17 cellular contexts compared by ENCODE assay signal in genomic region chr4:53928825-53929224, GRCh38.
DNase-seq lines count a peak whose midpoint lies in the region; ATAC-seq and TF ChIP-seq lines count a peak whose summit lies in the region.
"Had no signal": no experiment of that assay in that cellular context is flagged by ENCODE, and none has a peak within 500 bp of the region (broad histone marks: within the 10 kb centered on the region; RNA-seq: fewer than 3 reads in every experiment).

No MANE protein-coding gene starts in this region.

- H3K9ac ChIP-seq in adipocyte (ENCODE audit: low read length): no peak overlapping the region

- no peak for TF ChIP-seq POLR2A in Peyer's patch (IDR thresholded peaks at IDR 0.05)

- DNase-seq in Right ventricle myocardium superior (no peak), Right ventricle myocardium inferior (ENCODE audit: missing footprints) (no peak), adipocyte (ENCODE audit: low read depth) (peak; percentile 75), fibroblast of the aortic adventitia (ENCODE audit: low read depth) (peak; percentile 79), GM13976 (ENCODE audit: low spot score) (no peak), NCI-H510A treated with DMSO at 0.1 percent for 48 hours (lab: John Stamatoyannopoulos, UW) (no peak), Ammon's horn (ENCODE audit: low spot score) (no peak), Peyer's patch (no peak)
- DNase-seq: ACHN; activated naive CD8-positive, alpha-beta T cell treated with anti-CD3 and anti-CD28 coated beads, Interleukin-2, amount 10 ng/mL, durations not matched to agents 7 days and 5 days; activated T-cell treated with anti-CD3 and anti-CD28 coated beads, Interleukin-2, amount 50 U/mL, for 24 hours; COR-L47; GDM1; heart right ventricle; mucosa of descending colon; thyroid gland had no signal

- H3K4me1 ChIP-seq in adipocyte (ENCODE audit: control insufficient read depth, insufficient read depth, low read length) (peaks cover 16% of the 10 kb centered on the region), Peyer's patch (no peaks in the 10 kb centered on the region)

- in situ Hi-C loops in GM13976 (cut with MboI; ENCODE audit: low sequenced_read_pairs, unreplicated experiment): loop anchor here (10.0 kb wide), 1 partner anchor 296 kb away; the partner anchor contains the start of gene PDGFRA

- H3K27me3 ChIP-seq in adipocyte (replicated peaks; ENCODE audit: control insufficient read depth, insufficient read depth, low read length) (no peaks in the 10 kb centered on the region), Peyer's patch (no peaks in the 10 kb centered on the region)
- H3K27me3 ChIP-seq: thyroid gland had no signal

- ATAC-seq in Right ventricle myocardium superior (ENCODE audit: poor library complexity) (peak; percentile 25), Right ventricle myocardium inferior (no peak)
- ATAC-seq: mucosa of descending colon, SK-N-SH treated with all-trans-retinoic acid at 6 μM for 48 hours had no signal

- no peak overlapping the region for H3K4me3 ChIP-seq in adipocyte (ENCODE audit: low read length)
- no peak overlapping the region for H3K4me3 ChIP-seq in fibroblast of the aortic adventitia (ENCODE audit: low read depth, low read length)
- no peak overlapping the region for H3K4me3 ChIP-seq in Peyer's patch
- H3K4me3 ChIP-seq: heart right ventricle, mucosa of descending colon, thyroid gland had no signal

- TF ChIP-seq CTCF in fibroblast of the aortic adventitia (IDR thresholded peaks at IDR 0.05; ENCODE audit: insufficient read depth, low read length) (no peak), GM13976 (IDR thresholded peaks at IDR 0.05; ENCODE audit: borderline replicate concordance, control extremely low read depth, extremely low read depth, insufficient read depth, missing control alignments) (no peak), Peyer's patch (IDR thresholded peaks at IDR 0.05) (no peak)

- H3K36me3 ChIP-seq in adipocyte (ENCODE audit: control insufficient read depth, insufficient read depth, low read length, severe bottlenecking) (no peaks in the 10 kb centered on the region), Peyer's patch (no peaks in the 10 kb centered on the region)
- H3K36me3 ChIP-seq: heart right ventricle, thyroid gland had no signal

- intact Hi-C loops in Right ventricle myocardium superior (cut with DNase I): no loop called here
- intact Hi-C loops in Right ventricle myocardium inferior (cut with DNase I): loop anchor here (10.0 kb wide), 1 partner anchor 924 kb away; no protein-coding TSS in a partner anchor

- H3K27ac ChIP-seq in Peyer's patch: no peak overlapping the region
- H3K27ac ChIP-seq: thyroid gland had no signal

- H3K9me3 ChIP-seq in adipocyte (ENCODE audit: control insufficient read depth, low read length) (no peaks in the 10 kb centered on the region), Peyer's patch (no peaks in the 10 kb centered on the region)
- H3K9me3 ChIP-seq: mucosa of descending colon, thyroid gland had no signal

Comparison
In these comparisons a context has a peak if more than half of its experiments do, and no peak if none do; other contexts are left out.
1. DNase-seq: peak in adipocyte (single experiment) and fibroblast of the aortic adventitia (single experiment); none in Right ventricle myocardium superior (single experiment), Right ventricle myocardium inferior (single experiment), GM13976 (single experiment), NCI-H510A treated with DMSO at 0.1 percent for 48 hours (single experiment), Ammon's horn (single experiment) and Peyer's patch (0 of 3).